ENCODE assay signal across 18 cellular contexts in the genomic region with DNA sequence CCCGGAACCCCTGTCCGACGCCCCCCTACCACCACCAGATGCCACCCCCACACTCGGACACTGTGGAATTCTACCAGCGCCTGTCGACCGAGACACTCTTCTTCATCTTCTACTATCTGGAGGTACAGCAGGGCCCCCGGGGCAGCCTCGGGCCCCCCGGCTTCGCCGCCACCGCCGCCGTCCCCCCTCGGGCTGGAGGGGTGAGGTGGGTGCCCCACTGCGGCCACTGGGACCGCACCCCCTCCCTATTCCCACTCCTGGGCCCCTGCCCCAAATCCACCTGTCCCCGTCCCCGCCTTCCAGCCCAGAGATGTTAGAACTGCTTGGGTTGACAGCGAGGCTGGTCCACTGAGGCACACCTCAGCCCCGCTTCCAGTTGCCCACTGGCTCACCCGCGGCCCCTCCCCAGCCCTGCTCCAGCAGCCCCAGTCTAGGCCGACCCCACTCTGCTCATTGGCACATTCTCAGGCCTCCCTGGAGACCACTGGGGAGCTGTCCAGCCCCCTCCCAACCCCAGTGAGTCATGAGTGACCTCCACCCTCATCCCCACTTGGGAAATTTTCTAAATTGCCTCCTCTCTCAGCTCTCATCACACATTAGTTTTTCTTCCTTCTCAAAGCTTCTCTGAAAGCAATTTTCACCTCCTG. TPM values are rescaled to one million over a fixed set of nuclear protein-coding genes. Genes with fewer than 3 reads are reported as not detected.
DNase-seq lines count a peak whose midpoint lies in the region; ATAC-seq, FAIRE-seq and TF ChIP-seq lines count a peak whose summit lies in the region.
"Had no signal": no experiment of that assay in that cellular context is flagged by ENCODE, and none has a peak within 500 bp of the region (broad histone marks: within the 10 kb centered on the region; RNA-seq: fewer than 3 reads in every experiment).

No MANE protein-coding gene starts in this region.

- no peak overlapping the region for H3K9ac ChIP-seq in SK-N-SH
- H3K9ac ChIP-seq in astrocyte (ENCODE audit: low read length), result no peak overlapping the region

- H2AFZ ChIP-seq in SK-N-SH (ENCODE audit: low read depth) (no peak overlapping the region), astrocyte (ENCODE audit: low read depth, low read length) (no peak overlapping the region)

- no peaks in the 10 kb centered on the region for H3K9me2 ChIP-seq in SK-N-SH

- H3K36me3 Mint-ChIP-seq in astrocyte (ENCODE audit: low read depth, unreplicated experiment) (peaks cover 14% of the 10 kb centered on the region), nephron (ENCODE audit: low read depth) (peaks cover 55% of the 10 kb centered on the region)

- H3K4me1 Mint-ChIP-seq in astrocyte (ENCODE audit: low read depth, unreplicated experiment) (peaks cover 5% of the 10 kb centered on the region), nephron (peaks cover 5% of the 10 kb centered on the region)

- H3K36me3 ChIP-seq in SK-N-SH (replicated peaks in 1 of 2; ENCODE audit: control insufficient read depth in 1 of 2, insufficient read depth in 2 of 2, low read length in 1 of 2), result peaks cover 36 to 82% of the 10 kb centered on the region in 2 experiments
- H3K36me3 ChIP-seq in astrocyte (ENCODE audit: insufficient read depth, low read length), result peaks cover 48% of the 10 kb centered on the region

- TF ChIP-seq RAD21 in SK-N-SH (IDR thresholded peaks at IDR 0.05; ENCODE audit: low read length), result no peak

- H3K27me3 Mint-ChIP-seq in astrocyte (ENCODE audit: low read depth, unreplicated experiment), result no peaks in the 10 kb centered on the region
- no peaks in the 10 kb centered on the region for H3K27me3 Mint-ChIP-seq in nephron (ENCODE audit: low read depth)
- H3K27me3 Mint-ChIP-seq: CD8-positive, alpha-beta memory T cell; type B pancreatic cell had no signal

- H3K79me2 ChIP-seq in SK-N-SH (ENCODE audit: insufficient read depth) (no peaks in the 10 kb centered on the region), astrocyte (ENCODE audit: insufficient read depth, low read length) (peaks cover 7% of the 10 kb centered on the region)

- ATAC-seq in SK-N-SH treated with all-trans-retinoic acid at 6 μM for 48 hours (no peak), GM18907 (IDR thresholded peaks at IDR 0.05; ENCODE audit: unreplicated experiment) (no peak)
- ATAC-seq: activated CD4-positive, CD25-positive, alpha-beta regulatory T cell treated with anti-CD3 and anti-CD28 coated beads, Interleukin-2, amount 50 U/mL, for 24 hours had no signal

- no peak for TF ChIP-seq CTCF in SK-N-SH (IDR thresholded peaks at IDR 0.05)
- no peak for TF ChIP-seq CTCF in astrocyte (IDR thresholded peaks at IDR 0.05; ENCODE audit: insufficient read depth, low read depth, low read length)
- no peak for TF ChIP-seq CTCF in nephron (IDR thresholded peaks at IDR 0.05; ENCODE audit: unreplicated experiment in 3 of 3)

- H3K27ac Mint-ChIP-seq in astrocyte (ENCODE audit: unreplicated experiment), result no peak overlapping the region
- peak overlapping the region in 2 of 3 experiments; percentile 23 to 37 for H3K27ac Mint-ChIP-seq in nephron
- H3K27ac Mint-ChIP-seq: type B pancreatic cell had no signal

- no peak for TF ChIP-seq EP300 in SK-N-SH (IDR thresholded peaks at IDR 0.05; ENCODE audit: borderline replicate concordance in 1 of 2, low read depth in 1 of 2, low read length in 1 of 2)

- DNase-seq in SK-N-SH (no peak), astrocyte (ENCODE audit: low read depth) (no peak), HTR-8/SVneo (ENCODE audit: insufficient read length, low spot score) (no peak)
- DNase-seq: 8988T; CD8-positive, alpha-beta memory T cell; GDM1; heart left ventricle; NCI-H2227 treated with DMSO at 0.1 percent for 48 hours; stimulated activated CD4-positive, alpha-beta T cell treated with anti-CD3 and anti-CD28 coated beads, Interleukin-12 subunit alpha, Interleukin-12 subunit beta, amount 100 ng/mL, for 4 hours; SW 1271 had no signal

- CTCF ChIA-PET in SK-N-SH (lab: Yijun Ruan, JAX), result no interaction called here

- H3F3A ChIP-seq in SK-N-SH (replicated peaks; ENCODE audit: insufficient read depth), result peaks cover 19% of the 10 kb centered on the region

- peaks cover 0 to 1% of the 10 kb centered on the region in 2 experiments; a peak in 1 of 4 replicates for H3K4me1 ChIP-seq in SK-N-SH (ENCODE audit: control insufficient read depth in 1 of 2, insufficient read depth in 2 of 2, low read depth in 1 of 2, low read length in 1 of 2)
- H3K4me1 ChIP-seq in astrocyte (ENCODE audit: insufficient read depth, low read length), result peaks cover 16% of the 10 kb centered on the region
- H3K4me1 ChIP-seq: HAP-1 had no signal

- H4K20me1 ChIP-seq in SK-N-SH (ENCODE audit: insufficient read depth) (no peaks in the 10 kb centered on the region), astrocyte (ENCODE audit: insufficient read depth, low read length) (peaks cover 62% of the 10 kb centered on the region)

- H3K4me3 Mint-ChIP-seq in astrocyte (ENCODE audit: unreplicated experiment), result peak overlapping the region; percentile 17
- H3K4me3 Mint-ChIP-seq in nephron, result no peak overlapping the region
- H3K4me3 Mint-ChIP-seq: brain; CD8-positive, alpha-beta memory T cell; type B pancreatic cell had no signal

- H3K9me3 ChIP-seq in SK-N-SH, result no peaks in the 10 kb centered on the region
- H3K9me3 ChIP-seq in astrocyte (ENCODE audit: insufficient read depth, low read depth, low read length), result no peaks in the 10 kb centered on the region
- H3K9me3 ChIP-seq: HAP-1, heart left ventricle had no signal

- no peak overlapping the region for H3K4me2 ChIP-seq in SK-N-SH
- no peak overlapping the region for H3K4me2 ChIP-seq in astrocyte (ENCODE audit: low read length)

- no peak overlapping the region; a peak in 1 of 4 replicates for H3K27ac ChIP-seq in SK-N-SH (ENCODE audit: low read depth in 2 of 2, low read length in 1 of 2)
- no peak overlapping the region for H3K27ac ChIP-seq in astrocyte (ENCODE audit: low read depth, low read length)

- H3K27me3 ChIP-seq in SK-N-SH (ENCODE audit: insufficient read depth), result no peaks in the 10 kb centered on the region
- no peaks in the 10 kb centered on the region for H3K27me3 ChIP-seq in astrocyte (ENCODE audit: insufficient read depth, low read length)
- H3K27me3 ChIP-seq: heart left ventricle had no signal

- no peaks in the 10 kb centered on the region for H3K9me3 Mint-ChIP-seq in astrocyte (ENCODE audit: unreplicated experiment)
- no peaks in the 10 kb centered on the region for H3K9me3 Mint-ChIP-seq in nephron
- H3K9me3 Mint-ChIP-seq: brain; CD8-positive, alpha-beta memory T cell; neural crest cell; type B pancreatic cell had no signal

- POLR2A ChIA-PET in SK-N-SH (lab: Yijun Ruan, JAX), result interaction anchor here (0.5 kb wide), 1 partner anchor 659 kb away, joined by 3 read pairs; no protein-coding TSS in a partner anchor

- no peak for FAIRE-seq in astrocyte (lab: Jason Lieb, UNC)
- FAIRE-seq in HTR-8/SVneo (lab: Jason Lieb, UNC), result no peak

- WGBS in SK-N-SH (ENCODE audit: low lambda C conversion rate), result 95% methylated on average over 22 of the region's 25 CpGs

- H3K4me3 ChIP-seq in SK-N-SH (ENCODE audit: low read depth in 2 of 2, low read length in 1 of 2) (no peak overlapping the region), astrocyte (ENCODE audit: insufficient read depth, low read depth, low read length) (no peak overlapping the region)
- H3K4me3 ChIP-seq: HAP-1, heart left ventricle had no signal

TF ChIP-seq in SK-N-SH, 30 proteins besides CTCF, POLR2A, EP300 and RAD21:
- TF ChIP-seq POLR2AphosphoS5 (IDR thresholded peaks at IDR 0.05; ENCODE audit: low read depth, low read length), result 0 out of 2 replicates have a peak, but pooled peaks have one; percentile 17
- TF ChIP-seq SIN3A (IDR thresholded peaks at IDR 0.05; ENCODE audit: borderline replicate concordance, low read depth, low read length), result no peak
- TF ChIP-seq, protein P1, sequence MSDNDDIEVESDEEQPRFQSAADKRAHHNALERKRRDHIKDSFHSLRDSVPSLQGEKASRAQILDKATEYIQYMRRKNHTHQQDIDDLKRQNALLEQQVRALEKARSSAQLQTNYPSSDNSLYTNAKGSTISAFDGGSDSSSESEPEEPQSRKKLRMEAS (IDR thresholded peaks at IDR 0.05; ENCODE audit: low read depth), result no peak

TF ChIP-seq in SK-N-SH treated with all-trans-retinoic acid at 6 μM for 48 hours, 23 proteins besides CTCF, POLR2A, EP300 and RAD21 (continues in another document):
- TF ChIP-seq, protein P2, sequence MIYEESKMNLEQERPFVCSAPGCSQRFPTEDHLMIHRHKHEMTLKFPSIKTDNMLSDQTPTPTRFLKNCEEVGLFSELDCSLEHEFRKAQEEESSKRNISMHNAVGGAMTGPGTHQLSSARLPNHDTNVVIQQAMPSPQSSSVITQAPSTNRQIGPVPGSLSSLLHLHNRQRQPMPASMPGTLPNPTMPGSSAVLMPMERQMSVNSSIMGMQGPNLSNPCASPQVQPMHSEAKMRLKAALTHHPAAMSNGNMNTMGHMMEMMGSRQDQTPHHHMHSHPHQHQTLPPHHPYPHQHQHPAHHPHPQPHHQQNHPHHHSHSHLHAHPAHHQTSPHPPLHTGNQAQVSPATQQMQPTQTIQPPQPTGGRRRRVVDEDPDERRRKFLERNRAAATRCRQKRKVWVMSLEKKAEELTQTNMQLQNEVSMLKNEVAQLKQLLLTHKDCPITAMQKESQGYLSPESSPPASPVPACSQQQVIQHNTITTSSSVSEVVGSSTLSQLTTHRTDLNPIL (CRISPR knock-in tag; IDR thresholded peaks at IDR 0.05; ENCODE audit: low read depth), result no peak

RNA-seq across cellular contexts. Expression of a gene that starts 6.5 kb away (rescaled TPM):
- 7.7 and 11.4 TPM in 2 replicates for polyA plus RNA-seq in SK-N-SH (2012; rRNA removed)
- polyA plus RNA-seq in SK-N-SH (2012; cell fraction: cytosol; rRNA removed), result 8.3 and 8.4 TPM in 2 replicates
- 7.5 and 10.1 TPM in 2 replicates for polyA plus RNA-seq in SK-N-SH (2012; cell fraction: nucleus; rRNA removed)
- total RNA-seq in astrocyte, result 4.1 and 4.8 TPM in 2 replicates

RNA-seq across cellular contexts. Expression of a gene that starts 15.4 kb away (rescaled TPM):
- 7.1 and 14.2 TPM in 2 replicates for polyA plus RNA-seq in SK-N-SH (2012; rRNA removed)
- polyA plus RNA-seq in SK-N-SH (2012; cell fraction: cytosol; rRNA removed), result 17.0 and 19.2 TPM in 2 replicates
- polyA plus RNA-seq in SK-N-SH (2012; cell fraction: nucleus; rRNA removed), result 32.8 and 34.3 TPM in 2 replicates
- total RNA-seq in astrocyte, result 39.2 and 47.1 TPM in 2 replicates

RNA-seq across cellular contexts. Expression of a gene that starts 20.0 kb away (rescaled TPM):
- 2.7 and 2.8 TPM in 2 replicates for polyA plus RNA-seq in SK-N-SH (2012; rRNA removed)
- 0.66 and 1.2 TPM in 2 replicates for polyA plus RNA-seq in SK-N-SH (2012; cell fraction: cytosol; rRNA removed)
- polyA plus RNA-seq in SK-N-SH (2012; cell fraction: nucleus; rRNA removed), result 11.2 and 15.7 TPM in 2 replicates
- total RNA-seq in astrocyte, result 0.94 and 1.9 TPM in 2 replicates

RNA-seq across cellular contexts. Expression of a gene that starts 36.4 kb away (rescaled TPM):
- polyA plus RNA-seq in SK-N-SH (2012; rRNA removed), result 65.4 and 80.8 TPM in 2 replicates
- polyA plus RNA-seq in SK-N-SH (2012; cell fraction: cytosol; rRNA removed), result 36.0 and 53.3 TPM in 2 replicates
- polyA plus RNA-seq in SK-N-SH (2012; cell fraction: nucleus; rRNA removed), result 142 and 172 TPM in 2 replicates
- total RNA-seq in astrocyte, result 145 and 162 TPM in 2 replicates

RNA-seq across cellular contexts. Expression of a gene that starts 37.4 kb away (rescaled TPM):
- polyA plus RNA-seq in SK-N-SH (2012; rRNA removed), result 72.2 and 81.0 TPM in 2 replicates
- 57.6 and 69.5 TPM in 2 replicates for polyA plus RNA-seq in SK-N-SH (2012; cell fraction: cytosol; rRNA removed)
- polyA plus RNA-seq in SK-N-SH (2012; cell fraction: nucleus; rRNA removed), result 129 and 133 TPM in 2 replicates
- 62.3 and 67.2 TPM in 2 replicates for total RNA-seq in astrocyte
